ENCODE assay signal across 8 cellular contexts in the genomic region with DNA sequence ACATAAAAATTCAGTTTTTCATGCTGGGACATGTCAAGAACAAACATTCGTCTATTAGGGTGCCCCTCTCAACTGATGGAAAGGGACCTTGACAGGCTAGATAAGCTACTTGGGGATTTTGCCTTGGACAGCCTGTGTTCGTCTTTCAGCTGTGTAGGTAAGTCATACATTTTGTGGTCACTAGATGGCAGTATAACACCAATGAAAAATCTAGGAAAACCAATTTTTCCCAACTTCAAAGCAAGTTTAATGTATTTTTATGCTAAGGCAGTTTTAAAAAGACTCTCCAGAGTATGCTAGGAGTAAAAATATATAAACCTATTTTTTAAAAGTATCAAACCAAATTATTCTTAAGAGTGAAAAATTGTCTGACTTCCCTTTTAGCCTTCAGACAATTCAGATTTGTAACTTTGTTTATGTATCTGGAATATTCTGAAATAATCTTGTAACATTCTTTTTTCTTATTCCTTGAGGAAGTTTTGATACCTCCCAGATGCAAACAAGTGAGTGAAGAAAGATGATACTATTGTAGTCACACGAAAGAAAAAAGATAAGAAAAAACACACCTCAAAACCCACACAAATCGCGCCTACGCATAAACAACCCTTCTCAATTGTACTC.
DNase-seq lines count a peak whose midpoint lies in the region; ATAC-seq, FAIRE-seq and TF ChIP-seq lines count a peak whose summit lies in the region.

No MANE protein-coding gene starts in this region.

- H3K4ac ChIP-seq in mesenchymal stem cell (ENCODE audit: low read depth in 1 of 2, low read length in 2 of 2): no peak overlapping the region

- peaks cover 22% of the 10 kb centered on the region for H3K4me1 Mint-ChIP-seq in endodermal cell

- H3K27ac ChIP-seq in endodermal cell (ENCODE audit: low read depth, low read length) (no peak overlapping the region), mesenchymal stem cell (ENCODE audit: low read length, poor library complexity, severe bottlenecking) (no peak overlapping the region)

- TF ChIP-seq CTCF in endodermal cell (conservative IDR thresholded peaks at IDR 0.05): peak; percentile 88

- WGBS in endodermal cell (ENCODE audit: insufficient coverage in 1 of 2, insufficient read length in 1 of 2), 2 experiments: 50 to 63% methylated on average over 2 to 5 of the region's 6 CpGs
- 0% methylated on average over 1 of the region's 6 CpGs for WGBS in mesenchymal stem cell

- H3K4me2 ChIP-seq in mesenchymal stem cell (ENCODE audit: low read length, poor library complexity, severe bottlenecking): no peak overlapping the region

- FAIRE-seq in RCC 7860 (lab: Jason Lieb, UNC): peak; percentile 75

- H3K36me3 Mint-ChIP-seq in endodermal cell (ENCODE audit: low read depth): no peaks in the 10 kb centered on the region

- no peak overlapping the region for H3K14ac ChIP-seq in mesenchymal stem cell (ENCODE audit: low read length in 2 of 2)

- no peaks in the 10 kb centered on the region for H3K79me1 ChIP-seq in mesenchymal stem cell (replicated peaks; ENCODE audit: low read length, poor library complexity, severe bottlenecking)

- H3K23ac ChIP-seq in mesenchymal stem cell (ENCODE audit: low read length in 2 of 2): no peak overlapping the region

- H2BK12ac ChIP-seq in mesenchymal stem cell (ENCODE audit: low read length in 2 of 2): no peak overlapping the region

- peak; percentile 56 for ATAC-seq in GM18858 (IDR thresholded peaks at IDR 0.05; ENCODE audit: unreplicated experiment)
- ATAC-seq in HG03354 (IDR thresholded peaks at IDR 0.05; ENCODE audit: poor library complexity, severe bottlenecking, unreplicated experiment): peak; percentile 69
- ATAC-seq in HG02840 (IDR thresholded peaks at IDR 0.05; ENCODE audit: low FRiP score, unreplicated experiment): no peak
- ATAC-seq in GM19397 (IDR thresholded peaks at IDR 0.05; ENCODE audit: unreplicated experiment): no peak

- H3K4me3 Mint-ChIP-seq in endodermal cell: no peak overlapping the region

- H3K4me1 ChIP-seq in endodermal cell (ENCODE audit: control insufficient read depth, insufficient read depth, low read length): no peaks in the 10 kb centered on the region
- peaks cover 2% of the 10 kb centered on the region for H3K4me1 ChIP-seq in mesenchymal stem cell (ENCODE audit: control insufficient read depth, insufficient read depth, low read depth, low read length)

- H2AK5ac ChIP-seq in mesenchymal stem cell (ENCODE audit: low read length, severe bottlenecking): no peak overlapping the region

- H3K36me3 ChIP-seq in endodermal cell (ENCODE audit: control insufficient read depth, insufficient read depth, low read length): no peaks in the 10 kb centered on the region
- H3K36me3 ChIP-seq in mesenchymal stem cell (ENCODE audit: control insufficient read depth in 1 of 2, insufficient read depth in 2 of 2, low read depth in 1 of 2, low read length in 2 of 2): no peaks in the 10 kb centered on the region

- no peak overlapping the region for H2BK15ac ChIP-seq in mesenchymal stem cell (ENCODE audit: low read depth, poor library complexity, severe bottlenecking)

- DNase-seq in CD1c-positive myeloid dendritic cell (ENCODE audit: extremely low spot score) (peak; percentile 28), RCC 7860 (ENCODE audit: low spot score) (peak; percentile 6), endodermal cell (no peak), mesenchymal stem cell (peak; percentile 53)

- no peak overlapping the region for H3K18ac ChIP-seq in mesenchymal stem cell (ENCODE audit: low read depth in 1 of 2, low read length in 2 of 2)

- no peak overlapping the region for H2AFZ ChIP-seq in mesenchymal stem cell (ENCODE audit: low read depth, low read length)

- no peaks in the 10 kb centered on the region for H3K9me3 ChIP-seq in endodermal cell (ENCODE audit: control insufficient read depth, low read length)
- no peaks in the 10 kb centered on the region for H3K9me3 ChIP-seq in mesenchymal stem cell (ENCODE audit: control insufficient read depth, low read length)

- peaks cover 15% of the 10 kb centered on the region for H3K27me3 ChIP-seq in endodermal cell (ENCODE audit: control insufficient read depth, insufficient read depth, low read length, poor library complexity, severe bottlenecking)
- no peaks in the 10 kb centered on the region for H3K27me3 ChIP-seq in mesenchymal stem cell (ENCODE audit: control insufficient read depth in 1 of 2, insufficient read depth in 1 of 2, low read length in 2 of 2)

- H3K27ac Mint-ChIP-seq in endodermal cell: no peak overlapping the region

- peaks cover 17% of the 10 kb centered on the region for H3K27me3 Mint-ChIP-seq in endodermal cell (ENCODE audit: insufficient read depth)

- no peak overlapping the region for H2BK120ac ChIP-seq in mesenchymal stem cell (ENCODE audit: low read depth, low read length)

- H4K91ac ChIP-seq in mesenchymal stem cell (ENCODE audit: low read length): no peak overlapping the region

- no peak overlapping the region for H4K8ac ChIP-seq in mesenchymal stem cell (ENCODE audit: low read length)

- no peak overlapping the region for H2BK5ac ChIP-seq in mesenchymal stem cell (ENCODE audit: low read depth, low read length, poor library complexity, severe bottlenecking)

- no peaks in the 10 kb centered on the region for H3K9me3 Mint-ChIP-seq in endodermal cell

- H3K9ac ChIP-seq in endodermal cell (ENCODE audit: extremely low read depth, low read length, poor library complexity, severe bottlenecking) (no peak overlapping the region), mesenchymal stem cell (ENCODE audit: low read length) (no peak overlapping the region)

- no peak overlapping the region for H3K4me3 ChIP-seq in endodermal cell (ENCODE audit: low read length)
- no peak overlapping the region for H3K4me3 ChIP-seq in mesenchymal stem cell (ENCODE audit: insufficient read depth in 1 of 2, low read depth in 1 of 2, low read length in 2 of 2)

Comparison
In these comparisons a context has a peak if more than half of its experiments do, and no peak if none do; other contexts are left out.
1. ATAC-seq: peak in GM18858 (single experiment) and HG03354 (single experiment); none in HG02840 (single experiment) and GM19397 (single experiment).